8 cellular contexts compared by ENCODE assay signal in the genomic region with DNA sequence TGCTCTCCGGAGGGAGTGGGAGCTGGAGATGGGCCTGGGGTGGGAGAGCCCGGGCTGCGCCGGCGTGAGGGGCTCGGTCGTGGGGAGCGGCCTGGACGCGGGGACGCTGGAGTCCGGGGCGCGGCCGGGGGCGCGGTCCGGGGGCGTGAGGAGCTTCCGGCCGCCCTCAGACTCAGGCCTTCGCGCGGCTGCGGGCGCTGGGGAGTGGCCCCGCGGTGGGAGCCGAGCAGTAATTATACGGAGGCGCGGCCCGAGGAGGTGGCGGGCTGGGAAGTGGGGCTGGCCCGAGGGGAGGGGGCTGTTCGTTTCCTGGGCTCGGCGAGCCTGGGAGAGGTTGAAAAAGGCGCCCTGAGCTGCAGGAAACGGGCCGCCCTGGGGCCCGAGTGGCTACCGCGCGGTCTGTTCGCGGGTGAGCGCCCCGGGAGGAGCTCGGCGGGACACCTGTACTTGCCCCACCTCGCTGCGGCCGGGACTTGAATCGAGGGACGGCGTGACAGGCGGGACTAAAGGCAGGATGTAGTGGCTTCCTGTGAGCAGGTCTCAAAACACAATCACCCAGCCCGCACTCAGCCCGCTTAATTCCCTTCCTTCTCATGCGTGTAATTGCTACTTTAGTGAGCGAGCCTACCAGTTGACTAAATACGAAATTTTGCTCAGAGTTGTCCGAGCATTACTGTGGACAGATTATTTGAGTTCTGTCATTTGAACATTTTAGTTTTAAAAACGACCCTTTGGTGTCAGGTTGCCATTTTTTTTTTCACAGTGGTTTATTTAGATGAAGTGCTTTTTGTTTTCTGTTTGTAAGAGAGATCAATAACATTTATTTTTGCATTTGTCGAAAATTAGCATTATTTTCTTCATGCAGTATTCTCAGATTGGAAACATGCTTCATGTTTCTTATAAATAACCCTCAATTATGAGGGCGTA. TPM values are rescaled to one million over a fixed set of nuclear protein-coding genes. Genes with fewer than 3 reads are reported as not detected.
DNase-seq lines count a peak whose midpoint lies in the region; ATAC-seq, FAIRE-seq and TF ChIP-seq lines count a peak whose summit lies in the region.

No MANE protein-coding gene starts in this region.

- intact Hi-C loops in left ventricle myocardium superior (cut with micrococcal nuclease), result no loop called here

- no peaks in the 10 kb centered on the region for H3K36me3 ChIP-seq in rectal smooth muscle tissue (ENCODE audit: control insufficient read depth, insufficient read depth, low read length)

- no peak for TF ChIP-seq CTCF in GM13977 (IDR thresholded peaks at IDR 0.05; ENCODE audit: extremely low read depth, insufficient read depth, missing control alignments)
- TF ChIP-seq CTCF in D721Med (IDR thresholded peaks at IDR 0.05; ENCODE audit: insufficient read depth, missing control alignments), result no peak

- FAIRE-seq in D721Med (lab: Jason Lieb, UNC), result no peak

- H3K27me3 ChIP-seq in rectal smooth muscle tissue (ENCODE audit: control insufficient read depth, insufficient read depth, low read length), result no peaks in the 10 kb centered on the region

- H3K4me3 ChIP-seq in rectal smooth muscle tissue (ENCODE audit: low read length), result peak overlapping the region; percentile 80

- peak overlapping the region; percentile 76 for H3K9ac ChIP-seq in rectal smooth muscle tissue (ENCODE audit: low read length)

- DNase-seq in GM13977 (ENCODE audit: low spot score) (peak; percentile 81), NCI-H1417 (lab: John Stamatoyannopoulos, UW) (peak; percentile 82 to 94 (median 94)), T follicular helper cell (ENCODE audit: low read depth) (peak; percentile 77), left ventricle myocardium superior (peak; percentile 79), D721Med (ENCODE audit: insufficient read length, low spot score) (no peak)

- peak; percentile 78 for ATAC-seq in HG02798 (IDR thresholded peaks at IDR 0.05; ENCODE audit: poor library complexity, unreplicated experiment)
- ATAC-seq in left ventricle myocardium superior, result peak; percentile 73

- H3K27ac ChIP-seq in adipose tissue (ENCODE audit: low read depth, low read length) (peak overlapping the region; percentile 86), rectal smooth muscle tissue (ENCODE audit: low read depth, low read length) (peak overlapping the region; percentile 94)

- no peaks in the 10 kb centered on the region for H3K4me1 ChIP-seq in rectal smooth muscle tissue (ENCODE audit: control insufficient read depth, insufficient read depth, low read length)

- WGBS in adipose tissue, 3 donors, result 1 to 2% (median 2%) methylated on average over 57 to 67 of the region's 67 CpGs

- in situ Hi-C loops in GM13977 (cut with MboI; ENCODE audit: low pct_unique_long_range_greater_than_20kb, low sequenced_read_pairs, unreplicated experiment), result no loop called here

RNA-seq across cellular contexts. Expression of gene RASA2, which starts 0.9 kb away (rescaled TPM):
- polyA plus RNA-seq in adipose tissue, result 1 to 10 TPM; 2.4 to 6.0 (median 4.1) TPM
- total RNA-seq in left ventricle myocardium superior, result 5.1 TPM
